ENCODE assay signal across 29 cellular contexts in the genomic region with DNA sequence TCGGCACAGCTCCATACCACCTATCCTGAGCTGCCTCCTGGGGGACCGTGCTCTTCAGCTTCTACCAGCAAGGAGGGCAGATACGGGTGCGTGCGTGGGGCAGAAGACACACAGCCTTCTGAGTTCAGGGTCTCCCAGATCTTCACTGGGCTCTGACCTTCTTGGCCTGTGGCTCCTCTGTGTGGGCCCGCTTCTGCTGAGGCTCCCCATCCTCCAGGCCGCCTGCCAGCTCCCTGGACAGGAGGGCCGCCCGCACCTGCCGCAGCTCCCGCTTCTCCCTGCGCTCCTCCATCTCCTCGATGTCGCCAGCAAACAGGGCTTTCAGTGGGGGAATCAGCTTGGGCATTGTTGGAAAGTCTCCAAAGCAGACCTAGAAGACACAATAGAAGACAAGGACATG.
"Had no signal": no experiment of that assay in that cellular context is flagged by ENCODE, and none has a peak within 500 bp of the region (broad histone marks: within the 10 kb centered on the region; RNA-seq: fewer than 3 reads in every experiment).

No MANE protein-coding gene starts in this region.

- DNase-seq: colonic mucosa; effector CD8-positive, alpha-beta T cell; endodermal cell; foreskin fibroblast; gastrocnemius medialis; heart left ventricle; left cardiac atrium; left lung; mammary epithelial cell; mesendoderm; midbrain; naive thymus-derived CD8-positive, alpha-beta T cell; right cardiac atrium; stimulated activated CD4-positive, alpha-beta T cell treated with anti-CD3 and anti-CD28 coated beads, Interleukin-2, amount 100 ng/mL, for 24 hours; stimulated activated CD4-positive, alpha-beta T cell treated with anti-CD3 and anti-CD28 coated beads, Interleukin-4, amount 100 ng/mL, for 24 hours; upper lobe of right lung; uterus had no signal

- H3K79me2 ChIP-seq: hepatocyte had no signal

- H3K27ac ChIP-seq: colonic mucosa, epithelial cell of prostate, gastrocnemius medialis, heart left ventricle, hepatocyte, left lung, neutrophil, pancreas, prostate gland, sigmoid colon, thoracic aorta, tibial nerve, upper lobe of right lung, uterus had no signal

- H3K27me3 ChIP-seq: colonic mucosa, gastrocnemius medialis, heart left ventricle, hepatocyte, left lung, neutrophil, pancreas, sigmoid colon, tibial nerve, upper lobe of right lung, uterus had no signal

- H3K36me3 ChIP-seq: uterus had no signal

- H3K27me3 Mint-ChIP-seq: dendritic cell treated with granulocyte-macrophage colony-stimulating factor and Interleukin-4, amounts not matched to agents 40 ng/mL and 50 ng/mL, for 4 days; naive thymus-derived CD8-positive, alpha-beta T cell; stimulated activated naive CD8-positive, alpha-beta T cell treated with anti-CD3 and anti-CD28 coated beads, Interleukin-15, Interleukin-2, amounts not matched to agents 100 ng/mL and 50 ng/mL, for 24 hours had no signal

- H3K9me3 Mint-ChIP-seq: dendritic cell treated with granulocyte-macrophage colony-stimulating factor and Interleukin-4, amounts not matched to agents 40 ng/mL and 50 ng/mL, for 4 days; endodermal cell; stimulated activated effector memory CD8-positive, alpha-beta T cell treated with anti-CD3 and anti-CD28 coated beads, Interleukin-12 subunit alpha, Interleukin-12 subunit beta, amount 100 ng/mL, for 72 hours; stimulated activated naive CD8-positive, alpha-beta T cell treated with anti-CD3 and anti-CD28 coated beads, Interleukin-15, Interleukin-2, amounts not matched to agents 100 ng/mL and 50 ng/mL, for 24 hours had no signal

- H2AFZ ChIP-seq: hepatocyte had no signal

- H3K9me3 ChIP-seq: colonic mucosa, gastrocnemius medialis, heart left ventricle, left lung, neutrophil, pancreas, prostate gland, sigmoid colon, thoracic aorta, tibial nerve, upper lobe of right lung, uterus had no signal

- H3K4me3 Mint-ChIP-seq: dendritic cell treated with granulocyte-macrophage colony-stimulating factor and Interleukin-4, amounts not matched to agents 40 ng/mL and 50 ng/mL, for 4 days; endodermal cell; naive thymus-derived CD8-positive, alpha-beta T cell; stimulated activated effector memory CD8-positive, alpha-beta T cell treated with anti-CD3 and anti-CD28 coated beads, Interleukin-12 subunit alpha, Interleukin-12 subunit beta, amount 100 ng/mL, for 72 hours; stimulated activated naive CD8-positive, alpha-beta T cell treated with anti-CD3 and anti-CD28 coated beads, Interleukin-15, Interleukin-2, amounts not matched to agents 100 ng/mL and 50 ng/mL, for 24 hours had no signal

- ATAC-seq: esophagus mucosa; gastrocnemius medialis; heart left ventricle; left cardiac atrium; left lung; naive thymus-derived CD8-positive, alpha-beta T cell; pancreas; right cardiac atrium; stimulated activated effector memory CD8-positive, alpha-beta T cell treated with anti-CD3 and anti-CD28 coated beads, Interleukin-12 subunit alpha, Interleukin-12 subunit beta, amount 100 ng/mL, for 72 hours; upper lobe of right lung had no signal

- H3K4me1 Mint-ChIP-seq: endodermal cell had no signal

- H3K27ac Mint-ChIP-seq: dendritic cell treated with granulocyte-macrophage colony-stimulating factor and Interleukin-4, amounts not matched to agents 40 ng/mL and 50 ng/mL, for 4 days; endodermal cell had no signal

- H3K4me1 ChIP-seq: colonic mucosa, left lung, pancreas, prostate gland, sigmoid colon, tibial nerve, upper lobe of right lung, uterus had no signal

- H3K4me3 ChIP-seq: colonic mucosa, gastrocnemius medialis, heart left ventricle, hepatocyte, left lung, pancreas, prostate gland, sigmoid colon, thoracic aorta, tibial nerve, upper lobe of right lung, uterus had no signal

- H3K4me2 ChIP-seq: hepatocyte had no signal
